ENCODE assay signal across 1 cellular context in the genomic region with DNA sequence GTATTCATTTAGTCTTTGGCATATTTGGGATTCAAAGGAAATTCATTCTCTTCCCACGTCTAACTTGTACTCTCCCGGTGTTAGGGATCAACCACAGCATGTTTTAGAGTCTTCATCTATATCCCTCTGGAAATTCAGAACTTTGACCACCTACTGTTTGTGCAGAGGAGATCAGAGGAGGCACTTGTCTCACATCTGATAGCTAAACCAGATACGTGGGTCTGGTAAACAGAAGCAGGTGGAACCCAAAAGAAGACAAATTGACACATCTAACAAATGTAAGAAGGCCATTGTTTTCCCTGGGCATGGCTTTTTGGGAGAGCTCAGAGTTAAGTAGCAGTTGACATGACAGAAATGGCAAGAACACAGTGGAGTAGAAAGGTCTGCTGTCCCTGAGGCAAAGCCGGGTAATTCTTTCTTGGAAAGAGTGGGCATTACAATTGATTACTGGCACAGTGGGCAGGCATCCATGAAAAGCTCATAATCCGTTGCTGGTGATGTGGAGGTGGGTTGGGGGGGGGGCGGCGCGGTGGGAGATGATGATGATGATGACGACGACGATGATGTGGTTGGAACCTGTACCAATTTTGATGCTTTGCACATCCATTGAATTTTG.
A peak's percentile ranks its signal among the peaks of the same experiment; 100 is the strongest.
TF ChIP-seq lines count a peak whose summit lies in the region.

No MANE protein-coding gene starts in this region.

TF ChIP-seq in HepG2, 621 proteins besides CTCF, POLR2A, EP300 and RAD21 (continued from another document and continues in another):
- TF ChIP-seq, protein P1, sequence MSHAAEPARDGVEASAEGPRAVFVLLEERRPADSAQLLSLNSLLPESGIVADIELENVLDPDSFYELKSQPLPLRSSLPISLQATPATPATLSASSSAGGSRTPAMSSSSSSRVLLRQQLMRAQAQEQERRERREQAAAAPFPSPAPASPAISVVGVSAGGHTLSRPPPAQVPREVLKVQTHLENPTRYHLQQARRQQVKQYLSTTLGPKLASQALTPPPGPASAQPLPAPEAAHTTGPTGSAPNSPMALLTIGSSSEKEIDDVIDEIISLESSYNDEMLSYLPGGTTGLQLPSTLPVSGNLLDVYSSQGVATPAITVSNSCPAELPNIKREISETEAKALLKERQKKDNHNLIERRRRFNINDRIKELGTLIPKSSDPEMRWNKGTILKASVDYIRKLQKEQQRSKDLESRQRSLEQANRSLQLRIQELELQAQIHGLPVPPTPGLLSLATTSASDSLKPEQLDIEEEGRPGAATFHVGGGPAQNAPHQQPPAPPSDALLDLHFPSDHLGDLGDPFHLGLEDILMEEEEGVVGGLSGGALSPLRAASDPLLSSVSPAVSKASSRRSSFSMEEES (CRISPR knock-in tag; IDR thresholded peaks at IDR 0.05) = peak; percentile 60; the same call in 1 of the 2 replicates
- TF ChIP-seq ZNF629 (CRISPR knock-in tag; conservative IDR thresholded peaks at IDR 0.05) (no peak), RNF219 (CRISPR knock-in tag; IDR thresholded peaks at IDR 0.05) (no peak), FOXA3 (CRISPR knock-in tag; IDR thresholded peaks at IDR 0.05) (peak; percentile 94), SOX6 (IDR thresholded peaks at IDR 0.05) (no peak), SOX6 (CRISPR knock-in tag; IDR thresholded peaks at IDR 0.05) (peak; percentile 99), CERS6 (CRISPR knock-in tag; IDR thresholded peaks at IDR 0.05) (no peak), ZNF713 (CRISPR knock-in tag; IDR thresholded peaks at IDR 0.05) (no peak), ZNF558 (CRISPR knock-in tag; IDR thresholded peaks at IDR 0.05; ENCODE audit: borderline replicate concordance) (peak; percentile 52; the same call in 1 of the 2 replicates), ZNF777 (CRISPR knock-in tag; IDR thresholded peaks at IDR 0.05) (no peak), ZNF639 (CRISPR knock-in tag; conservative IDR thresholded peaks at IDR 0.05) (no peak), HNRNPUL1 (IDR thresholded peaks at IDR 0.05; ENCODE audit: low read depth, low read length) (no peak), XBP1 (CRISPR knock-in tag; IDR thresholded peaks at IDR 0.05) (no peak), ZNF292 (CRISPR knock-in tag; IDR thresholded peaks at IDR 0.05; ENCODE audit: borderline replicate concordance, low read depth) (peak; percentile 60; the same call in 1 of the 2 replicates), JUN (CRISPR knock-in tag; IDR thresholded peaks at IDR 0.05) (peak; percentile 56; the same call in 1 of the 2 replicates), ZBTB42 (CRISPR knock-in tag; IDR thresholded peaks at IDR 0.05) (no peak), NFRKB (IDR thresholded peaks at IDR 0.05) (no peak), MAFK (conservative IDR thresholded peaks at IDR 0.05 in 1 of 2, IDR thresholded peaks at IDR 0.05 in 1 of 2; ENCODE audit: low read length in 2 of 2) (no peak), SMAD3 (CRISPR knock-in tag; IDR thresholded peaks at IDR 0.05) (peak; percentile 74; the same call in 1 of the 2 replicates), ZNF263 (CRISPR knock-in tag; IDR thresholded peaks at IDR 0.05) (no peak), PREB (CRISPR knock-in tag; IDR thresholded peaks at IDR 0.05) (no peak), TCF7 (IDR thresholded peaks at IDR 0.05; ENCODE audit: low read depth) (peak; percentile 96), HMGXB3 (CRISPR knock-in tag; IDR thresholded peaks at IDR 0.05; ENCODE audit: borderline replicate concordance) (no peak), ZNF30 (CRISPR knock-in tag; IDR thresholded peaks at IDR 0.05) (no peak), ZNF335 (CRISPR knock-in tag; IDR thresholded peaks at IDR 0.05) (no peak), ARHGAP35 (CRISPR knock-in tag; IDR thresholded peaks at IDR 0.05; ENCODE audit: borderline replicate concordance) (no peak), ISL2 (CRISPR knock-in tag; IDR thresholded peaks at IDR 0.05) (peak; percentile 93), SRSF1 (optimal IDR thresholded peaks at IDR 0.05; ENCODE audit: low read depth, low read length) (no peak), NCOA5 (CRISPR knock-in tag; IDR thresholded peaks at IDR 0.05) (no peak), TBX2 (CRISPR knock-in tag; IDR thresholded peaks at IDR 0.05; ENCODE audit: borderline replicate concordance) (peak; percentile 89), HMG20B (CRISPR knock-in tag; conservative IDR thresholded peaks at IDR 0.05) (peak; percentile 83; the same call in 1 of the 2 replicates), EEA1 (CRISPR knock-in tag; IDR thresholded peaks at IDR 0.05; ENCODE audit: borderline replicate concordance) (no peak), RELA (CRISPR knock-in tag; IDR thresholded peaks at IDR 0.05) (no peak), POGZ (CRISPR knock-in tag; IDR thresholded peaks at IDR 0.05) (peak; percentile 80), ZNF816 (CRISPR knock-in tag; IDR thresholded peaks at IDR 0.05; ENCODE audit: borderline replicate concordance) (no peak), ONECUT2 (CRISPR knock-in tag; IDR thresholded peaks at IDR 0.05) (peak; percentile 55; the same call in 1 of the 2 replicates), ZFY (CRISPR knock-in tag; IDR thresholded peaks at IDR 0.05) (no peak), ZNF550 (CRISPR knock-in tag; IDR thresholded peaks at IDR 0.05; ENCODE audit: borderline replicate concordance) (no peak), ZNF839 (CRISPR knock-in tag; IDR thresholded peaks at IDR 0.05; ENCODE audit: borderline replicate concordance) (no peak), MATR3 (CRISPR knock-in tag; IDR thresholded peaks at IDR 0.05) (no peak), MEIS2 (CRISPR knock-in tag; IDR thresholded peaks at IDR 0.05) (peak; percentile 55; the same call in 1 of the 2 replicates)
- TF ChIP-seq, protein P2, sequence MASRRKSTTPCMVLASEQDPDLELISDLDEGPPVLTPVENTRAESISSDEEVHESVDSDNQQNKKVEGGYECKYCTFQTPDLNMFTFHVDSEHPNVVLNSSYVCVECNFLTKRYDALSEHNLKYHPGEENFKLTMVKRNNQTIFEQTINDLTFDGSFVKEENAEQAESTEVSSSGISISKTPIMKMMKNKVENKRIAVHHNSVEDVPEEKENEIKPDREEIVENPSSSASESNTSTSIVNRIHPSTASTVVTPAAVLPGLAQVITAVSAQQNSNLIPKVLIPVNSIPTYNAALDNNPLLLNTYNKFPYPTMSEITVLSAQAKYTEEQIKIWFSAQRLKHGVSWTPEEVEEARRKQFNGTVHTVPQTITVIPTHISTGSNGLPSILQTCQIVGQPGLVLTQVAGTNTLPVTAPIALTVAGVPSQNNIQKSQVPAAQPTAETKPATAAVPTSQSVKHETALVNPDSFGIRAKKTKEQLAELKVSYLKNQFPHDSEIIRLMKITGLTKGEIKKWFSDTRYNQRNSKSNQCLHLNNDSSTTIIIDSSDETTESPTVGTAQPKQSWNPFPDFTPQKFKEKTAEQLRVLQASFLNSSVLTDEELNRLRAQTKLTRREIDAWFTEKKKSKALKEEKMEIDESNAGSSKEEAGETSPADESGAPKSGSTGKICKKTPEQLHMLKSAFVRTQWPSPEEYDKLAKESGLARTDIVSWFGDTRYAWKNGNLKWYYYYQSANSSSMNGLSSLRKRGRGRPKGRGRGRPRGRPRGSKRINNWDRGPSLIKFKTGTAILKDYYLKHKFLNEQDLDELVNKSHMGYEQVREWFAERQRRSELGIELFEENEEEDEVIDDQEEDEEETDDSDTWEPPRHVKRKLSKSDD (CRISPR knock-in tag; IDR thresholded peaks at IDR 0.05; ENCODE audit: low read depth) = 0 out of 2 replicates have a peak, but pooled peaks have one; percentile 39
- TF ChIP-seq, protein P3, sequence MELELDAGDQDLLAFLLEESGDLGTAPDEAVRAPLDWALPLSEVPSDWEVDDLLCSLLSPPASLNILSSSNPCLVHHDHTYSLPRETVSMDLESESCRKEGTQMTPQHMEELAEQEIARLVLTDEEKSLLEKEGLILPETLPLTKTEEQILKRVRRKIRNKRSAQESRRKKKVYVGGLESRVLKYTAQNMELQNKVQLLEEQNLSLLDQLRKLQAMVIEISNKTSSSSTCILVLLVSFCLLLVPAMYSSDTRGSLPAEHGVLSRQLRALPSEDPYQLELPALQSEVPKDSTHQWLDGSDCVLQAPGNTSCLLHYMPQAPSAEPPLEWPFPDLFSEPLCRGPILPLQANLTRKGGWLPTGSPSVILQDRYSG (CRISPR knock-in tag; IDR thresholded peaks at IDR 0.05) = no peak
- TF ChIP-seq, protein P4, sequence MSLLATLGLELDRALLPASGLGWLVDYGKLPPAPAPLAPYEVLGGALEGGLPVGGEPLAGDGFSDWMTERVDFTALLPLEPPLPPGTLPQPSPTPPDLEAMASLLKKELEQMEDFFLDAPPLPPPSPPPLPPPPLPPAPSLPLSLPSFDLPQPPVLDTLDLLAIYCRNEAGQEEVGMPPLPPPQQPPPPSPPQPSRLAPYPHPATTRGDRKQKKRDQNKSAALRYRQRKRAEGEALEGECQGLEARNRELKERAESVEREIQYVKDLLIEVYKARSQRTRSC (CRISPR knock-in tag; IDR thresholded peaks at IDR 0.05; ENCODE audit: low read depth) = no peak
- TF ChIP-seq, protein P5, sequence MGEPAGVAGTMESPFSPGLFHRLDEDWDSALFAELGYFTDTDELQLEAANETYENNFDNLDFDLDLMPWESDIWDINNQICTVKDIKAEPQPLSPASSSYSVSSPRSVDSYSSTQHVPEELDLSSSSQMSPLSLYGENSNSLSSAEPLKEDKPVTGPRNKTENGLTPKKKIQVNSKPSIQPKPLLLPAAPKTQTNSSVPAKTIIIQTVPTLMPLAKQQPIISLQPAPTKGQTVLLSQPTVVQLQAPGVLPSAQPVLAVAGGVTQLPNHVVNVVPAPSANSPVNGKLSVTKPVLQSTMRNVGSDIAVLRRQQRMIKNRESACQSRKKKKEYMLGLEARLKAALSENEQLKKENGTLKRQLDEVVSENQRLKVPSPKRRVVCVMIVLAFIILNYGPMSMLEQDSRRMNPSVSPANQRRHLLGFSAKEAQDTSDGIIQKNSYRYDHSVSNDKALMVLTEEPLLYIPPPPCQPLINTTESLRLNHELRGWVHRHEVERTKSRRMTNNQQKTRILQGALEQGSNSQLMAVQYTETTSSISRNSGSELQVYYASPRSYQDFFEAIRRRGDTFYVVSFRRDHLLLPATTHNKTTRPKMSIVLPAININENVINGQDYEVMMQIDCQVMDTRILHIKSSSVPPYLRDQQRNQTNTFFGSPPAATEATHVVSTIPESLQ (CRISPR knock-in tag; conservative IDR thresholded peaks at IDR 0.05) = no peak
